Comparison of ENCODE assay signal across 8 cellular contexts in genomic region chr1:119613769-119614358, GRCh38. TPM values are rescaled to one million over a fixed set of nuclear protein-coding genes. Genes with fewer than 3 reads are reported as not detected.
DNase-seq lines count a peak whose midpoint lies in the region; ATAC-seq and TF ChIP-seq lines count a peak whose summit lies in the region.

No MANE protein-coding gene starts in this region.

- DNase-seq in CD1c-positive myeloid dendritic cell (ENCODE audit: extremely low spot score), result peak; percentile 80
- DNase-seq in GM19240 (ENCODE audit: insufficient read length, low spot score), result peak; percentile 69
- peak; percentile 17 for DNase-seq in NCI-H510A (lab: John Stamatoyannopoulos, UW)
- peak; percentile 84 for DNase-seq in activated CD4-positive, alpha-beta T cell treated with anti-CD3 and anti-CD28 coated beads for 48 hours
- peak; percentile 95 for DNase-seq in dermis blood vessel endothelial cell
- DNase-seq in lung (ENCODE audit: low spot score), result peak; percentile 88
- DNase-seq in stimulated activated CD8-positive, alpha-beta memory T cell treated with anti-CD3 and anti-CD28 coated beads, Interleukin-12 subunit alpha, Interleukin-12 subunit beta, amount 100 ng/mL, for 4 hours (ENCODE audit: low read depth), result peak; percentile 19

- peak; percentile 83 for ATAC-seq in HG03342 (IDR thresholded peaks at IDR 0.05; ENCODE audit: unreplicated experiment)
- ATAC-seq in lung (ENCODE audit: insufficient read depth, low FRiP score), result peak; percentile 88

- no peak overlapping the region for H3K27ac ChIP-seq in lung (ENCODE audit: low read depth in 1 of 2, low read length in 1 of 2)

- peaks cover 8 to 13% of the 10 kb centered on the region in 2 donors for H3K4me1 ChIP-seq in lung (ENCODE audit: control insufficient read depth in 2 of 2, insufficient read depth in 2 of 2, low read length in 2 of 2)

- 41 to 43% methylated on average over 7 of the region's 7 CpGs for WGBS in lung, 2 donors

- no peaks in the 10 kb centered on the region for H3K27me3 ChIP-seq in lung (ENCODE audit: control insufficient read depth, insufficient read depth)

- peaks cover 0 to 2% of the 10 kb centered on the region in 2 donors for H3K36me3 ChIP-seq in lung (ENCODE audit: control insufficient read depth in 2 of 2, insufficient read depth in 2 of 2, low read length in 2 of 2)

- no peaks in the 10 kb centered on the region for H3K9me3 ChIP-seq in lung (ENCODE audit: control insufficient read depth in 2 of 2, insufficient read depth in 1 of 2, low read length in 1 of 2)

- H3K4me3 ChIP-seq in lung, result no peak overlapping the region

- peak; percentile 72 for TF ChIP-seq CTCF in lung (IDR thresholded peaks at IDR 0.05; ENCODE audit: control extremely low read depth, extremely low read depth)

RNA-seq across cellular contexts. Expression of gene ZNF697, which starts 34.2 kb away (rescaled TPM):
- total RNA-seq in dermis blood vessel endothelial cell, result 21.1 and 23.1 TPM in 2 replicates
- 10 to 100 TPM in 1 of 2 donors, 1 to 10 TPM in 1; 6.1 to 22.2 TPM for total RNA-seq in lung
- polyA plus RNA-seq in lung, result 1 to 10 TPM; 2.3 to 3.9 TPM

Comparison
In these comparisons a context has a peak if more than half of its experiments do, and no peak if none do; other contexts are left out.
1. DNase-seq: peak in every context shown above with its lines; median percentile 95 in dermis blood vessel endothelial cell; 88 in lung; 84 in activated CD4-positive, alpha-beta T cell treated with anti-CD3 and anti-CD28 coated beads for 48 hours; 80 in CD1c-positive myeloid dendritic cell; 69 in GM19240; 19 in stimulated activated CD8-positive, alpha-beta memory T cell treated with anti-CD3 and anti-CD28 coated beads, Interleukin-12 subunit alpha, Interleukin-12 subunit beta, amount 100 ng/mL, for 4 hours; 17 in NCI-H510A.